ENCODE assay signal across 9 cellular contexts in genomic region chr3:48656841-48657281, GRCh38. TPM values are rescaled to one million over a fixed set of nuclear protein-coding genes. Genes with fewer than 3 reads are reported as not detected.
DNase-seq lines count a peak whose midpoint lies in the region; ATAC-seq and TF ChIP-seq lines count a peak whose summit lies in the region.
"Had no signal": no experiment of that assay in that cellular context is flagged by ENCODE, and none has a peak within 500 bp of the region (broad histone marks: within the 10 kb centered on the region; RNA-seq: fewer than 3 reads in every experiment).

No MANE protein-coding gene starts in this region.

- peak overlapping the region; percentile 50 to 67 for H3K4me3 ChIP-seq in left lung

- peak; percentile 25 for ATAC-seq in activated T-helper 17 cell treated with anti-CD3 and anti-CD28 coated beads, Interleukin-2, amount 50 U/mL, for 72 hours (replicated peaks)
- ATAC-seq in left lung (no peak), HG03175 (IDR thresholded peaks at IDR 0.05; ENCODE audit: unreplicated experiment) (no peak)

- H3K27me3 ChIP-seq in left lung, result peaks cover 1 to 30% of the 10 kb centered on the region in 2 donors

- TF ChIP-seq CTCF in left lung (IDR thresholded peaks at IDR 0.05), result no peak

- H3K36me3 ChIP-seq in left lung, result no peaks in the 10 kb centered on the region

- peak overlapping the region; percentile 62 to 77 (median 72) for H3K4me3 Mint-ChIP-seq in IgD-negative memory B cell
- peak overlapping the region; percentile 81 for H3K4me3 Mint-ChIP-seq in activated T-helper 17 cell treated with anti-CD3 and anti-CD28 coated beads, Interleukin-2, amount 50 U/mL, for 72 hours
- peak overlapping the region; percentile 77 for H3K4me3 Mint-ChIP-seq in stimulated activated naive CD8-positive, alpha-beta T cell treated with anti-CD3 and anti-CD28 coated beads, Interleukin-15, Interleukin-2, amounts not matched to agents 100 ng/mL and 50 ng/mL, for 24 hours

- peaks cover 8% of the 10 kb centered on the region for H3K27me3 Mint-ChIP-seq in IgD-negative memory B cell
- H3K27me3 Mint-ChIP-seq in activated T-helper 17 cell treated with anti-CD3 and anti-CD28 coated beads, Interleukin-2, amount 50 U/mL, for 72 hours, result no peaks in the 10 kb centered on the region
- peaks cover 12% of the 10 kb centered on the region for H3K27me3 Mint-ChIP-seq in stimulated activated naive CD8-positive, alpha-beta T cell treated with anti-CD3 and anti-CD28 coated beads, Interleukin-15, Interleukin-2, amounts not matched to agents 100 ng/mL and 50 ng/mL, for 24 hours

- peaks cover 0 to 4% (median 2%) of the 10 kb centered on the region in 3 donors for H3K4me1 Mint-ChIP-seq in IgD-negative memory B cell
- peaks cover 10% of the 10 kb centered on the region for H3K4me1 Mint-ChIP-seq in activated T-helper 17 cell treated with anti-CD3 and anti-CD28 coated beads, Interleukin-2, amount 50 U/mL, for 72 hours
- peaks cover 24% of the 10 kb centered on the region for H3K4me1 Mint-ChIP-seq in stimulated activated naive CD8-positive, alpha-beta T cell treated with anti-CD3 and anti-CD28 coated beads, Interleukin-15, Interleukin-2, amounts not matched to agents 100 ng/mL and 50 ng/mL, for 24 hours (ENCODE audit: low read depth)

- no peaks in the 10 kb centered on the region for H3K9me3 Mint-ChIP-seq in IgD-negative memory B cell
- H3K9me3 Mint-ChIP-seq in activated T-helper 17 cell treated with anti-CD3 and anti-CD28 coated beads, Interleukin-2, amount 50 U/mL, for 72 hours, result no peaks in the 10 kb centered on the region
- H3K9me3 Mint-ChIP-seq in stimulated activated naive CD8-positive, alpha-beta T cell treated with anti-CD3 and anti-CD28 coated beads, Interleukin-15, Interleukin-2, amounts not matched to agents 100 ng/mL and 50 ng/mL, for 24 hours, result no peaks in the 10 kb centered on the region

- intact Hi-C loops in left lung (cut with DNase I), result no loop called here

- peaks cover 3% of the 10 kb centered on the region for H3K36me3 Mint-ChIP-seq in IgD-negative memory B cell
- peaks cover 37% of the 10 kb centered on the region for H3K36me3 Mint-ChIP-seq in activated T-helper 17 cell treated with anti-CD3 and anti-CD28 coated beads, Interleukin-2, amount 50 U/mL, for 72 hours (ENCODE audit: low read depth)
- no peaks in the 10 kb centered on the region for H3K36me3 Mint-ChIP-seq in stimulated activated naive CD8-positive, alpha-beta T cell treated with anti-CD3 and anti-CD28 coated beads, Interleukin-15, Interleukin-2, amounts not matched to agents 100 ng/mL and 50 ng/mL, for 24 hours (ENCODE audit: low read depth)

- H3K27ac ChIP-seq in left lung, result peak overlapping the region; percentile 63 to 76
- no peak overlapping the region for H3K27ac ChIP-seq in caudate nucleus (ENCODE audit: low read depth, low read length)

- peak overlapping the region; percentile 46 to 88 (median 64) for H3K27ac Mint-ChIP-seq in IgD-negative memory B cell
- peak overlapping the region; percentile 54 for H3K27ac Mint-ChIP-seq in activated T-helper 17 cell treated with anti-CD3 and anti-CD28 coated beads, Interleukin-2, amount 50 U/mL, for 72 hours
- H3K27ac Mint-ChIP-seq in stimulated activated naive CD8-positive, alpha-beta T cell treated with anti-CD3 and anti-CD28 coated beads, Interleukin-15, Interleukin-2, amounts not matched to agents 100 ng/mL and 50 ng/mL, for 24 hours, result peak overlapping the region; percentile 83

- H3K4me1 ChIP-seq in left lung, result peaks cover 11 to 30% of the 10 kb centered on the region in 2 donors

- DNase-seq in left lung (no peak), SK-N-DZ (ENCODE audit: low spot score) (no peak), caudate nucleus (lab: John Stamatoyannopoulos, UW) (no peak), NCI-H69 (lab: John Stamatoyannopoulos, UW) (no peak)
- DNase-seq: NCI-H446 treated with DMSO at 0.1 percent for 48 hours had no signal

- H3K9me3 ChIP-seq in left lung, result no peaks in the 10 kb centered on the region

RNA-seq across cellular contexts. Expression of gene CELSR3, which starts 5.8 kb away (rescaled TPM):
- polyA plus RNA-seq in IgD-negative memory B cell, result 0.59 TPM
- 10 to 100 TPM; 20.3 to 27.1 TPM for total RNA-seq in activated T-helper 17 cell treated with anti-CD3 and anti-CD28 coated beads, Interleukin-2, amount 50 U/mL, for 72 hours
- total RNA-seq in left lung, result 1 to 10 TPM in 1 of 2 donors, under 1 TPM in 1; 0.93 to 1.2 TPM
- 3.2 and 4.4 TPM in 2 replicates for polyA plus RNA-seq in SK-N-DZ (2014; cell fraction: cytosol; rRNA removed)
- polyA plus RNA-seq in SK-N-DZ (2014; cell fraction: nucleus; rRNA removed), result 16.3 and 18.2 TPM in 2 replicates

RNA-seq across cellular contexts. Expression of gene SLC26A6, which starts 21.6 kb away (rescaled TPM):
- polyA plus RNA-seq in IgD-negative memory B cell, result 1.4 TPM
- total RNA-seq in activated T-helper 17 cell treated with anti-CD3 and anti-CD28 coated beads, Interleukin-2, amount 50 U/mL, for 72 hours, result 10 to 100 TPM; 34.9 to 37.6 TPM
- total RNA-seq in left lung, result 10 to 100 TPM; 32.0 to 34.9 TPM
- 12.9 and 22.5 TPM in 2 replicates for polyA plus RNA-seq in SK-N-DZ (2014; cell fraction: cytosol; rRNA removed)
- 180 and 245 TPM in 2 replicates for polyA plus RNA-seq in SK-N-DZ (2014; cell fraction: nucleus; rRNA removed)

RNA-seq across cellular contexts. Expression of gene NCKIPSD, which starts 28.9 kb away (rescaled TPM):
- polyA plus RNA-seq in IgD-negative memory B cell, result 17.2 TPM
- 100 to 1,000 TPM in 1 of 2 donors, 10 to 100 TPM in 1; 58.0 to 110 TPM for total RNA-seq in activated T-helper 17 cell treated with anti-CD3 and anti-CD28 coated beads, Interleukin-2, amount 50 U/mL, for 72 hours
- 10 to 100 TPM; 15.6 to 16.0 TPM for total RNA-seq in left lung
- polyA plus RNA-seq in SK-N-DZ (2014; cell fraction: cytosol; rRNA removed), result 22.7 and 24.0 TPM in 2 replicates
- 52.4 and 62.8 TPM in 2 replicates for polyA plus RNA-seq in SK-N-DZ (2014; cell fraction: nucleus; rRNA removed)

RNA-seq across cellular contexts. Expression of gene TMEM89, which starts 35.3 kb away (rescaled TPM):
- not detected for polyA plus RNA-seq in IgD-negative memory B cell
- 1 to 10 TPM; 1.0 to 1.1 TPM for total RNA-seq in activated T-helper 17 cell treated with anti-CD3 and anti-CD28 coated beads, Interleukin-2, amount 50 U/mL, for 72 hours
- total RNA-seq in left lung, result not detected
- not detected in 2 replicates for polyA plus RNA-seq in SK-N-DZ (2014; cell fraction: cytosol; rRNA removed)
- 2.2 TPM in 1 of 2 replicates, not detected in the other for polyA plus RNA-seq in SK-N-DZ (2014; cell fraction: nucleus; rRNA removed)

RNA-seq across cellular contexts. Expression of gene UQCRC1, which starts 47.4 kb away (rescaled TPM):
- polyA plus RNA-seq in IgD-negative memory B cell, result 147 TPM
- 100 to 1,000 TPM; 177 to 269 TPM for total RNA-seq in activated T-helper 17 cell treated with anti-CD3 and anti-CD28 coated beads, Interleukin-2, amount 50 U/mL, for 72 hours
- 100 to 1,000 TPM; 148 to 203 TPM for total RNA-seq in left lung
- 271 and 392 TPM in 2 replicates for polyA plus RNA-seq in SK-N-DZ (2014; cell fraction: cytosol; rRNA removed)
- polyA plus RNA-seq in SK-N-DZ (2014; cell fraction: nucleus; rRNA removed), result 352 and 389 TPM in 2 replicates

Comparison
In these comparisons a context has a peak if more than half of its experiments do, and no peak if none do; other contexts are left out.
1. RNA of gene CELSR3, which starts 5.8 kb away (total RNA-seq): 20.3 to 27.1 TPM in activated T-helper 17 cell treated with anti-CD3 and anti-CD28 coated beads, Interleukin-2, amount 50 U/mL, for 72 hours; 0.93 to 1.2 TPM in left lung; every median in the first group is over 4 times any median in the second.
2. Peak in every context shown above with its lines, with median percentiles within 50 percentile points of each other: H3K27ac Mint-ChIP-seq and H3K4me3 Mint-ChIP-seq.